25 cellular contexts compared by ENCODE assay signal in the genomic region with DNA sequence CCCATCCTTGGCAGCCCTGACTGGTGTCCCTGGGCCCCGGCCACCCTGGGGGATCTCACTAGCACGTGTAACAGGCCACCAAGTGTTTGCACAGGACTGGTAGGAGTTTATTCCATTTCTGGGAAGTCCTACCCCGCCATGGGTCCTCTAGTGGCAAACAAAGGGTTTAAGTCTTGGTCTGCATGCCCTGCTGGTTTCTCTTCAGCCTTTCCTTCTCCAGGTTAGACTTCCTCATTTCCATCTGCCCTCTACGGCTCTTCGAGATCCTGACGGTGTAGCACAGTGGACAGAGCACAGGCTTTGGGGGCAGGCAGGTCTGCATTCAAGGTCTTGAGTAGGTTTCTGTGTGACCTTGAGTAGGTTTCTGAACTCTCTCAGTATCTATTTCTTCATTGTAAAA. TPM values are rescaled to one million over a fixed set of nuclear protein-coding genes. Genes with fewer than 3 reads are reported as not detected.
DNase-seq lines count a peak whose midpoint lies in the region; ATAC-seq, FAIRE-seq and TF ChIP-seq lines count a peak whose summit lies in the region.
"Had no signal": no experiment of that assay in that cellular context is flagged by ENCODE, and none has a peak within 500 bp of the region (broad histone marks: within the 10 kb centered on the region; RNA-seq: fewer than 3 reads in every experiment).

No MANE protein-coding gene starts in this region.

- H3K79me2 ChIP-seq in K562 (ENCODE audit: control insufficient read depth, insufficient read depth, low read length) = peaks cover 53% of the 10 kb centered on the region

- H3K9me1 ChIP-seq in K562 (ENCODE audit: control insufficient read depth, insufficient read depth, low read length) = peaks cover 7% of the 10 kb centered on the region

- no peaks in the 10 kb centered on the region for H3K9me3 Mint-ChIP-seq in activated naive CD4-positive, alpha-beta T cell treated with anti-CD3 and anti-CD28 coated beads, Interleukin-2, amount 50 U/mL, for 24 hours
- no peaks in the 10 kb centered on the region for H3K9me3 Mint-ChIP-seq in chondrocyte (ENCODE audit: low read depth)
- H3K9me3 Mint-ChIP-seq: activated naive CD4-positive, alpha-beta T cell treated with anti-CD3 and anti-CD28 coated beads for 36 hours had no signal

- CTCF ChIA-PET in K562 (lab: Yijun Ruan, JAX; ENCODE audit: low intra/inter-chr PET ratio) = no interaction called here

- H2AFZ ChIP-seq in K562 (ENCODE audit: low read depth, low read length) = no peak overlapping the region
- H2AFZ ChIP-seq: hepatocyte had no signal

- TF ChIP-seq CTCF in K562 (IDR thresholded peaks at IDR 0.05 in 2 of 3, conservative IDR thresholded peaks at IDR 0.05 in 1 of 3; ENCODE audit: insufficient read depth in 2 of 3, low read depth in 1 of 3, low read length in 3 of 3) (peak in 1 of 3 experiments; percentile 21; a peak in 1 of 6 replicates), chondrocyte (IDR thresholded peaks at IDR 0.05) (no peak)

- no peaks in the 10 kb centered on the region for H3K27me3 ChIP-seq in K562 (ENCODE audit: control insufficient read depth in 2 of 2, insufficient read depth in 2 of 2, low read length in 2 of 2)
- no peaks in the 10 kb centered on the region for H3K27me3 ChIP-seq in thymus (ENCODE audit: control insufficient read depth, insufficient read depth)
- H3K27me3 ChIP-seq: hepatocyte, transverse colon had no signal

- H4K20me1 ChIP-seq in K562 (replicated peaks; ENCODE audit: control insufficient read depth, insufficient read depth, low read length) = no peaks in the 10 kb centered on the region

- TF ChIP-seq RAD21 in K562 (CRISPR knock-in tag; conservative IDR thresholded peaks at IDR 0.05 in 1 of 2, IDR thresholded peaks at IDR 0.05 in 1 of 2) = no peak

- no peak for TF ChIP-seq EP300 in K562 (IDR thresholded peaks at IDR 0.05; ENCODE audit: low read length)

- H3K4me3 Mint-ChIP-seq in activated naive CD4-positive, alpha-beta T cell treated with anti-CD3 and anti-CD28 coated beads, Interleukin-2, amount 50 U/mL, for 24 hours = no peak overlapping the region
- H3K4me3 Mint-ChIP-seq in chondrocyte (ENCODE audit: unreplicated experiment) = no peak overlapping the region
- H3K4me3 Mint-ChIP-seq: activated naive CD4-positive, alpha-beta T cell treated with anti-CD3 and anti-CD28 coated beads for 36 hours had no signal

- in situ Hi-C loops in K562 (cut with MboI) = no loop called here

- WGBS in K562 (ENCODE audit: insufficient coverage, low coverage, missing lambda C conversion rate) = 53% methylated on average over 6 of the region's 6 CpGs
- 76% methylated on average over 6 of the region's 6 CpGs for WGBS in thymus

- peak overlapping the region in 1 of 2 experiments; percentile 64; a peak in 1 of 4 replicates for H3K9ac ChIP-seq in K562 (ENCODE audit: insufficient read depth in 1 of 2, low read depth in 2 of 2, low read length in 2 of 2)

- BruUV-seq in K562 (replicated peaks; lab: Mats Ljungman, UMichigan) = no TSS peak

- peak overlapping the region; percentile 17 for H3K27ac Mint-ChIP-seq in activated naive CD4-positive, alpha-beta T cell treated with anti-CD3 and anti-CD28 coated beads, Interleukin-2, amount 50 U/mL, for 24 hours
- no peak overlapping the region for H3K27ac Mint-ChIP-seq in chondrocyte (ENCODE audit: unreplicated experiment)
- H3K27ac Mint-ChIP-seq: activated naive CD4-positive, alpha-beta T cell treated with anti-CD3 and anti-CD28 coated beads for 36 hours had no signal

- no peaks in the 10 kb centered on the region for H3K27me3 Mint-ChIP-seq in activated naive CD4-positive, alpha-beta T cell treated with anti-CD3 and anti-CD28 coated beads, Interleukin-2, amount 50 U/mL, for 24 hours
- H3K27me3 Mint-ChIP-seq in chondrocyte (ENCODE audit: low read depth) = no peaks in the 10 kb centered on the region
- H3K27me3 Mint-ChIP-seq: CD4-positive, alpha-beta memory T cell had no signal

- H3K4me1 ChIP-seq in K562 (replicated peaks in 1 of 2; ENCODE audit: control insufficient read depth in 2 of 2, insufficient read depth in 2 of 2, low read length in 2 of 2) = peaks cover 50 to 59% of the 10 kb centered on the region in 2 experiments
- peaks cover 27% of the 10 kb centered on the region for H3K4me1 ChIP-seq in thymus (ENCODE audit: control insufficient read depth, insufficient read depth, low read length)

- DNase-seq in activated naive CD4-positive, alpha-beta T cell (lab: John Stamatoyannopoulos, UW) = no peak
- DNase-seq in NOMO-1 treated with dmso at 0.1 percent for 144 hours (lab: John Stamatoyannopoulos, UW; ENCODE audit: unreplicated experiment) (peak; percentile 16), K562 (ENCODE audit: extremely low read depth in 1 of 4, low spot score in 3 of 4) (peak in 1 of 4 experiments; percentile 31), HK-2 (ENCODE audit: unreplicated experiment) (no peak), chondrocyte (ENCODE audit: low spot score) (no peak)
- DNase-seq: activated CD4-positive, alpha-beta T cell treated with anti-CD3 and anti-CD28 coated beads, Interleukin-2, amount 50 U/mL, for 1 hour; activated naive CD4-positive, alpha-beta T cell treated with anti-CD3 and anti-CD28 coated beads for 36 hours; CD4-positive, alpha-beta memory T cell; DMS53; NCI-H1048; NCI-H2107; NCI-H526; PC-3; stimulated activated naive CD4-positive, alpha-beta T cell; transverse colon had no signal

- H3K36me3 ChIP-seq in K562 (ENCODE audit: control insufficient read depth, insufficient read depth, low read length) = peaks cover 7% of the 10 kb centered on the region; the same call in 2 of the 3 replicates
- peaks cover 3% of the 10 kb centered on the region for H3K36me3 ChIP-seq in thymus (ENCODE audit: control insufficient read depth, insufficient read depth)
- H3K36me3 ChIP-seq: transverse colon had no signal

- ATAC-seq in K562 = no peak
- no peak for ATAC-seq in HG02610 (IDR thresholded peaks at IDR 0.05; ENCODE audit: unreplicated experiment)
- ATAC-seq: PC-3, sciatic nerve had no signal

- FAIRE-seq in K562 (lab: Jason Lieb, UNC) = no peak
- FAIRE-seq: A204.1, TTC549 had no signal

- no peaks in the 10 kb centered on the region for H3K36me3 Mint-ChIP-seq in activated naive CD4-positive, alpha-beta T cell treated with anti-CD3 and anti-CD28 coated beads, Interleukin-2, amount 50 U/mL, for 24 hours
- no peaks in the 10 kb centered on the region for H3K36me3 Mint-ChIP-seq in chondrocyte (ENCODE audit: low read depth)

- no peak for TF ChIP-seq POLR2A in K562 (conservative IDR thresholded peaks at IDR 0.05)

- H3K4me1 Mint-ChIP-seq in activated naive CD4-positive, alpha-beta T cell treated with anti-CD3 and anti-CD28 coated beads, Interleukin-2, amount 50 U/mL, for 24 hours = peaks cover 64% of the 10 kb centered on the region
- H3K4me1 Mint-ChIP-seq in chondrocyte (ENCODE audit: low read depth) = peaks cover 7% of the 10 kb centered on the region

- H3K27ac ChIP-seq in K562 (ENCODE audit: extremely low read depth, low read depth, low read length) (peak overlapping the region; percentile 34; the same call in 2 of the 3 replicates), thymus (ENCODE audit: low read depth) (peak overlapping the region; percentile 40)
- H3K27ac ChIP-seq: hepatocyte, transverse colon had no signal

- H3K4me3 ChIP-seq in K562 = no peak overlapping the region
- no peak overlapping the region for H3K4me3 ChIP-seq in thymus (ENCODE audit: low read length)
- H3K4me3 ChIP-seq: hepatocyte, transverse colon had no signal

- peak overlapping the region; percentile 99; the same call in 1 of the 2 replicates for H3K4me2 ChIP-seq in K562 (ENCODE audit: insufficient read depth, low read length)
- H3K4me2 ChIP-seq: hepatocyte had no signal

- H3K9me3 ChIP-seq in K562 (replicated peaks; ENCODE audit: control insufficient read depth, insufficient read depth, low read depth, low read length) (no peaks in the 10 kb centered on the region), thymus (ENCODE audit: control insufficient read depth) (peaks cover 1% of the 10 kb centered on the region)
- H3K9me3 ChIP-seq: transverse colon had no signal

- intact Hi-C loops in K562 (cut with micrococcal nuclease) = loop anchor here (5.0 kb wide), 1 partner anchor 59 kb away; no protein-coding TSS in a partner anchor

- POLR2A ChIA-PET in K562 (lab: Yijun Ruan, JAX) = interaction anchor here (0.5 to 1.9 kb wide), 3 partner anchors 16 to 491 kb away, joined by 3 to 7 read pairs (median 3); no protein-coding TSS in a partner anchor

RNA-seq across cellular contexts. Expression of a gene that starts 2.8 kb away (rescaled TPM):
- 54.8 and 123 TPM in 2 replicates for total RNA-seq in K562 (2011; cell fraction: chromatin; rRNA removed; ENCODE audit: low replicate concordance)
- total RNA-seq in K562 (2011; cell fraction: nucleolus; rRNA removed) = 175 TPM in 2 replicates
- total RNA-seq in K562 (2011; cell fraction: nucleoplasm; rRNA removed) = 116 and 126 TPM in 2 replicates
- total RNA-seq in K562 (2014; rRNA removed) (89.3 and 118 TPM in 2 replicates), K562 (2014; rRNA removed; fragmentation: Illumina TruSeq; extraction: Trizol) (15.5 and 26.8 TPM in 2 replicates), K562 (2015; rRNA removed; fragmentation: Illumina TruSeq; extraction: Trizol) (53.7 and 57.5 TPM in 2 replicates), K562 (2021) (81.6 and 85.8 TPM in 2 replicates), chondrocyte (19.8 to 25.5 TPM (median 23.8 TPM) in 3 replicates)
- polyA plus RNA-seq in K562 (2011; rRNA removed) (48.5 and 76.2 TPM in 2 replicates), K562 (2014; fragmentation: Illumina TruSeq; extraction: Trizol) (81.4 and 99.0 TPM in 2 replicates), K562 (2014; fragmentation: Nextera tagmentation; extraction: Ambion mirVana) (10 to 100 TPM; 31.4 to 51.5 TPM), K562 (2014; rRNA removed) (105 TPM in 2 replicates), thymus (84.2 TPM)
- 121 and 255 TPM in 2 replicates for polyA plus RNA-seq in K562 (2011; cell fraction: cytosol; rRNA removed)
- 125 and 161 TPM in 2 replicates for polyA plus RNA-seq in K562 (2011; cell fraction: nucleus; rRNA removed)
- 83.4 and 188 TPM in 2 replicates for polyA plus RNA-seq in K562 (2012)
- polyA minus RNA-seq in K562 (2011; rRNA and poly(A)+ RNA removed) = 17.2 and 22.0 TPM in 2 replicates
- 47.0 and 66.3 TPM in 2 replicates for polyA minus RNA-seq in K562 (2011; cell fraction: cytosol; rRNA and poly(A)+ RNA removed)
- 18.8 and 20.9 TPM in 2 replicates for polyA minus RNA-seq in K562 (2011; cell fraction: nucleus; rRNA and poly(A)+ RNA removed)

RNA-seq across cellular contexts. Expression of a gene that starts 23.2 kb away (rescaled TPM):
- 2.8 and 5.6 TPM in 2 replicates for total RNA-seq in K562 (2011; cell fraction: chromatin; rRNA removed; ENCODE audit: low replicate concordance)
- 2.3 and 3.4 TPM in 2 replicates for total RNA-seq in K562 (2011; cell fraction: nucleolus; rRNA removed)
- total RNA-seq in K562 (2011; cell fraction: nucleoplasm; rRNA removed) = 2.1 TPM in 2 replicates
- total RNA-seq in K562 (2014; rRNA removed) (0.37 and 0.73 TPM in 2 replicates), K562 (2014; rRNA removed; fragmentation: Illumina TruSeq; extraction: Trizol) (0.10 and 0.29 TPM in 2 replicates), K562 (2015; rRNA removed; fragmentation: Illumina TruSeq; extraction: Trizol) (0.22 and 0.53 TPM in 2 replicates), K562 (2021) (0.82 and 1.2 TPM in 2 replicates), chondrocyte (0.36 TPM in 1 of 3 replicates, not detected in the others)
- polyA plus RNA-seq in K562 (2011; rRNA removed) (0.29 and 0.73 TPM in 2 replicates), K562 (2014; fragmentation: Illumina TruSeq; extraction: Trizol) (0.29 and 0.31 TPM in 2 replicates), K562 (2014; fragmentation: Nextera tagmentation; extraction: Ambion mirVana) (not detected), K562 (2014; rRNA removed) (0.86 and 0.94 TPM in 2 replicates), thymus (1.5 TPM)
- polyA plus RNA-seq in K562 (2011; cell fraction: cytosol; rRNA removed) = 0.31 and 0.53 TPM in 2 replicates
- 2.2 and 3.2 TPM in 2 replicates for polyA plus RNA-seq in K562 (2011; cell fraction: nucleus; rRNA removed)
- polyA plus RNA-seq in K562 (2012) = 0.48 and 2.0 TPM in 2 replicates
- polyA minus RNA-seq in K562 (2011; rRNA and poly(A)+ RNA removed) = 0.14 and 0.27 TPM in 2 replicates
- polyA minus RNA-seq in K562 (2011; cell fraction: cytosol; rRNA and poly(A)+ RNA removed) = 0.38 and 0.91 TPM in 2 replicates
- 0.78 and 0.81 TPM in 2 replicates for polyA minus RNA-seq in K562 (2011; cell fraction: nucleus; rRNA and poly(A)+ RNA removed)
- total RNA-seq: activated naive CD4-positive, alpha-beta T cell treated with anti-CD3 and anti-CD28 coated beads for 36 hours; CD4-positive, alpha-beta memory T cell; cerebellum; hepatocyte; PC-3; SK-MEL-5 had no signal
- polyA plus RNA-seq: CD4-positive, alpha-beta memory T cell had no signal

RNA-seq across cellular contexts. Expression of a gene that starts 47.3 kb away (rescaled TPM):
- total RNA-seq in K562 (2011; cell fraction: chromatin; rRNA removed; ENCODE audit: low replicate concordance) = not detected in 2 replicates
- not detected in 2 replicates for total RNA-seq in K562 (2011; cell fraction: nucleolus; rRNA removed)
- total RNA-seq in K562 (2011; cell fraction: nucleoplasm; rRNA removed) = not detected in 2 replicates
- total RNA-seq in K562 (2014; rRNA removed) (not detected in 2 replicates), K562 (2014; rRNA removed; fragmentation: Illumina TruSeq; extraction: Trizol) (0.04 TPM in 1 of 2 replicates, not detected in the other), K562 (2015; rRNA removed; fragmentation: Illumina TruSeq; extraction: Trizol) (under 0.01 TPM in 1 of 2 replicates, not detected in the other), K562 (2021) (not detected in 2 replicates), chondrocyte (0.17 to 0.29 TPM (median 0.18 TPM) in 3 replicates)
- polyA plus RNA-seq in K562 (2011; rRNA removed) (0.01 TPM in 1 of 2 replicates, not detected in the other), K562 (2014; fragmentation: Illumina TruSeq; extraction: Trizol) (not detected in 2 replicates), K562 (2014; fragmentation: Nextera tagmentation; extraction: Ambion mirVana) (under 1 TPM in 1 of 2 experiments, not detected in 1; 0.01 TPM), K562 (2014; rRNA removed) (0.01 TPM in 1 of 2 replicates, not detected in the other), thymus (0.14 TPM)
- polyA plus RNA-seq in K562 (2011; cell fraction: cytosol; rRNA removed) = 0.01 TPM in 1 of 2 replicates, not detected in the other
- polyA plus RNA-seq in K562 (2011; cell fraction: nucleus; rRNA removed) = not detected in 2 replicates
- polyA plus RNA-seq in K562 (2012) = 0.01 TPM in 2 replicates
- not detected in 2 replicates for polyA minus RNA-seq in K562 (2011; rRNA and poly(A)+ RNA removed)
- polyA minus RNA-seq in K562 (2011; cell fraction: cytosol; rRNA and poly(A)+ RNA removed) = not detected in 2 replicates
- not detected in 2 replicates for polyA minus RNA-seq in K562 (2011; cell fraction: nucleus; rRNA and poly(A)+ RNA removed)
- total RNA-seq: fibroblast of villous mesenchyme, sciatic nerve had no signal
- polyA plus RNA-seq: hepatocyte had no signal

RNA-seq across cellular contexts. Expression of a gene that starts 57.8 kb away (rescaled TPM):
- total RNA-seq in K562 (2011; cell fraction: chromatin; rRNA removed; ENCODE audit: low replicate concordance) = 61.6 and 182 TPM in 2 replicates
- total RNA-seq in K562 (2011; cell fraction: nucleolus; rRNA removed) = 209 and 213 TPM in 2 replicates
- 129 and 143 TPM in 2 replicates for total RNA-seq in K562 (2011; cell fraction: nucleoplasm; rRNA removed)
- 286 and 326 TPM in 2 replicates for total RNA-seq in K562 (2014; rRNA removed)
- 69.7 and 100 TPM in 2 replicates for total RNA-seq in K562 (2014; rRNA removed; fragmentation: Illumina TruSeq; extraction: Trizol)
- total RNA-seq in K562 (2015; rRNA removed; fragmentation: Illumina TruSeq; extraction: Trizol) = 143 TPM in 2 replicates
- 211 and 212 TPM in 2 replicates for total RNA-seq in K562 (2021)
- 138 and 190 TPM in 2 replicates for polyA plus RNA-seq in K562 (2011; rRNA removed)
- 297 and 419 TPM in 2 replicates for polyA plus RNA-seq in K562 (2011; cell fraction: cytosol; rRNA removed)
- 289 and 315 TPM in 2 replicates for polyA plus RNA-seq in K562 (2011; cell fraction: nucleus; rRNA removed)
- polyA plus RNA-seq in K562 (2012) = 217 and 239 TPM in 2 replicates
- 185 and 189 TPM in 2 replicates for polyA plus RNA-seq in K562 (2014; fragmentation: Illumina TruSeq; extraction: Trizol)
- 10 to 100 TPM; 12.4 to 25.9 TPM for polyA plus RNA-seq in K562 (2014; fragmentation: Nextera tagmentation; extraction: Ambion mirVana)
- polyA plus RNA-seq in K562 (2014; rRNA removed) = 270 and 279 TPM in 2 replicates
- 95.3 and 109 TPM in 2 replicates for polyA minus RNA-seq in K562 (2011; rRNA and poly(A)+ RNA removed)
- polyA minus RNA-seq in K562 (2011; cell fraction: cytosol; rRNA and poly(A)+ RNA removed) = 94.6 and 115 TPM in 2 replicates
- polyA minus RNA-seq in K562 (2011; cell fraction: nucleus; rRNA and poly(A)+ RNA removed) = 71.6 and 96.6 TPM in 2 replicates
- 49.6 TPM for polyA plus RNA-seq in thymus
- total RNA-seq in chondrocyte = 31.8 to 33.6 TPM (median 32.1 TPM) in 3 replicates
